Comparison of ENCODE assay signal across 16 cellular contexts in the genomic region with DNA sequence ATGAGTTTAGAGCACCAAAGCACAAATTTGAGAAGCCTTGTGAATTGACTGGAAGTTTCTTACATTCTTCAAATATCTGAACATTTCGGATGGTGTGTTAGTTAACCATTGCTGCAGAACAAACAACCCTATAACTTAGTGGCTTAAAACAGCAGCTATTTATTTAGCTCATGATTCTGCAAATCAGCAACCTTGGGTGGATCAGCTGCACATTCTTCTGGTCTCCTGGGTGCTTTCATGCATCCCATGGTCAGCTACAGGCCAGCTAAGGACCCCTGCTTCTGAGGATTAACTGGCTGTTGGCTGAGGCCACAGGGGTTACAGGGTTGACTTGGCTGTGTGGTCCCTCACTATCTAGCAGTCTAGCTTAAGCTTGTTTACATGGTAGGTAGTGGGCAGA.
DNase-seq lines count a peak whose midpoint lies in the region; ATAC-seq and TF ChIP-seq lines count a peak whose summit lies in the region.
"Had no signal": no experiment of that assay in that cellular context is flagged by ENCODE, and none has a peak within 500 bp of the region (broad histone marks: within the 10 kb centered on the region; RNA-seq: fewer than 3 reads in every experiment).

No MANE protein-coding gene starts in this region.

- H2AFZ ChIP-seq in ACC112 (ENCODE audit: low read length, unreplicated experiment) (no peak overlapping the region), osteoblast (ENCODE audit: low read length) (no peak overlapping the region)

- peaks cover 76% of the 10 kb centered on the region for H3K79me2 ChIP-seq in ACC112 (ENCODE audit: control insufficient read depth, insufficient read depth, low read length, unreplicated experiment)
- H3K79me2 ChIP-seq in osteoblast (ENCODE audit: insufficient read depth, low read length): peaks cover 15% of the 10 kb centered on the region

- H4K20me1 ChIP-seq in osteoblast (ENCODE audit: insufficient read depth, low read length): no peaks in the 10 kb centered on the region

- no peaks in the 10 kb centered on the region for H3K9me3 ChIP-seq in osteoblast (ENCODE audit: low read depth, low read length)
- H3K9me3 ChIP-seq: Peyer's patch had no signal

- H3K27me3 ChIP-seq in ACC112 (ENCODE audit: insufficient read depth, low read length) (no peaks in the 10 kb centered on the region), osteoblast (ENCODE audit: insufficient read depth, low read length) (no peaks in the 10 kb centered on the region)
- H3K27me3 ChIP-seq: Peyer's patch had no signal

- H3K4me3 ChIP-seq in ACC112 (ENCODE audit: low read depth, low read length): no peak overlapping the region
- H3K4me3 ChIP-seq in fibroblast of villous mesenchyme (ENCODE audit: low read depth, low read length): no peak overlapping the region
- H3K4me3 ChIP-seq in osteoblast (ENCODE audit: insufficient read depth, low read length): no peak overlapping the region
- H3K4me3 ChIP-seq: Peyer's patch had no signal

- no peak overlapping the region for H3K4me2 ChIP-seq in osteoblast (ENCODE audit: insufficient read depth, low read length)

- no peaks in the 10 kb centered on the region for H3K36me3 ChIP-seq in ACC112 (ENCODE audit: insufficient read depth, low read length)
- H3K36me3 ChIP-seq in osteoblast (ENCODE audit: insufficient read depth, low read length): no peaks in the 10 kb centered on the region
- H3K36me3 ChIP-seq: Peyer's patch had no signal

- H3K36me3 Mint-ChIP-seq in stimulated activated effector memory CD8-positive, alpha-beta T cell treated with anti-CD3 and anti-CD28 coated beads, Interleukin-12 subunit alpha, Interleukin-12 subunit beta, amount 100 ng/mL, for 72 hours: no peaks in the 10 kb centered on the region

- H3K4me1 Mint-ChIP-seq in stimulated activated effector memory CD8-positive, alpha-beta T cell treated with anti-CD3 and anti-CD28 coated beads, Interleukin-12 subunit alpha, Interleukin-12 subunit beta, amount 100 ng/mL, for 72 hours: peaks cover 23% of the 10 kb centered on the region

- ATAC-seq in HG03108 (IDR thresholded peaks at IDR 0.05; ENCODE audit: unreplicated experiment): no peak
- no peak for ATAC-seq in stimulated activated effector memory CD8-positive, alpha-beta T cell treated with anti-CD3 and anti-CD28 coated beads, Interleukin-12 subunit alpha, Interleukin-12 subunit beta, amount 100 ng/mL, for 72 hours

- no peak overlapping the region for H3K4me3 Mint-ChIP-seq in stimulated activated effector memory CD8-positive, alpha-beta T cell treated with anti-CD3 and anti-CD28 coated beads, Interleukin-12 subunit alpha, Interleukin-12 subunit beta, amount 100 ng/mL, for 72 hours
- H3K4me3 Mint-ChIP-seq: CD4-positive, alpha-beta T cell had no signal

- H3K27ac Mint-ChIP-seq in stimulated activated effector memory CD8-positive, alpha-beta T cell treated with anti-CD3 and anti-CD28 coated beads, Interleukin-12 subunit alpha, Interleukin-12 subunit beta, amount 100 ng/mL, for 72 hours: no peak overlapping the region
- H3K27ac Mint-ChIP-seq: CD4-positive, alpha-beta T cell had no signal

- H3K4me1 ChIP-seq in ACC112 (ENCODE audit: control insufficient read depth, insufficient read depth, low read length, unreplicated experiment) (peaks cover 91% of the 10 kb centered on the region), osteoblast (ENCODE audit: insufficient read depth, low read length) (peaks cover 68% of the 10 kb centered on the region)

- TF ChIP-seq CTCF in fibroblast of villous mesenchyme (IDR thresholded peaks at IDR 0.05; ENCODE audit: insufficient read depth, low read depth, low read length) (no peak), osteoblast (IDR thresholded peaks at IDR 0.05; ENCODE audit: extremely low read depth, low read depth, low read length) (no peak)

- DNase-seq in HuH-7 (ENCODE audit: low spot score): peak; percentile 72
- peak; percentile 88 for DNase-seq in fibroblast of villous mesenchyme (ENCODE audit: low read depth)
- peak; percentile 17 for DNase-seq in osteoblast (ENCODE audit: insufficient read length, low spot score, missing footprints)
- no peak for DNase-seq in SW 1271 (lab: John Stamatoyannopoulos, UW)
- no peak for DNase-seq in stimulated activated effector memory CD8-positive, alpha-beta T cell treated with anti-CD3 and anti-CD28 coated beads, Interleukin-12 subunit alpha, Interleukin-12 subunit beta, amount 100 ng/mL, for 72 hours (ENCODE audit: low spot score in 2 of 2)
- no peak for DNase-seq in SKM-1 (lab: John Stamatoyannopoulos, UW; ENCODE audit: unreplicated experiment)
- DNase-seq: CD4-positive, alpha-beta T cell; DMS79 treated with DMSO at 0.1 percent for 48 hours; H7; NCI-H1417 treated with DMSO at 0.1 percent for 48 hours; NCI-H2029; NCI-H510A treated with DMSO at 0.1 percent for 48 hours; Peyer's patch; SHP77 treated with DMSO at 0.1 percent for 48 hours had no signal

- H3K9me3 Mint-ChIP-seq in stimulated activated effector memory CD8-positive, alpha-beta T cell treated with anti-CD3 and anti-CD28 coated beads, Interleukin-12 subunit alpha, Interleukin-12 subunit beta, amount 100 ng/mL, for 72 hours: no peaks in the 10 kb centered on the region
- H3K9me3 Mint-ChIP-seq: CD4-positive, alpha-beta T cell had no signal

- H3K27ac ChIP-seq in ACC112 (ENCODE audit: low read depth, low read length) (peak overlapping the region; percentile 100), osteoblast (ENCODE audit: low read depth, low read length) (peak overlapping the region; percentile 98)
- H3K27ac ChIP-seq: Peyer's patch had no signal

Comparison
In these comparisons a context has a peak if more than half of its experiments do, and no peak if none do; other contexts are left out.
1. DNase-seq: peak in HuH-7 (single experiment), fibroblast of villous mesenchyme (single experiment) and osteoblast (single experiment); none in SW 1271 (0 of 2), stimulated activated effector memory CD8-positive, alpha-beta T cell treated with anti-CD3 and anti-CD28 coated beads, Interleukin-12 subunit alpha, Interleukin-12 subunit beta, amount 100 ng/mL, for 72 hours (0 of 2) and SKM-1 (single experiment).